Comparison of ENCODE assay signal across 13 cellular contexts in genomic region chr6:7978736-7979135, GRCh38.
DNase-seq lines count a peak whose midpoint lies in the region; ATAC-seq and TF ChIP-seq lines count a peak whose summit lies in the region.
"Had no signal": no experiment of that assay in that cellular context is flagged by ENCODE, and none has a peak within 500 bp of the region (broad histone marks: within the 10 kb centered on the region; RNA-seq: fewer than 3 reads in every experiment).

No MANE protein-coding gene starts in this region.

- no peak overlapping the region for H3K9ac ChIP-seq in mesenchymal stem cell (ENCODE audit: low read length)

- no peak overlapping the region for H2BK5ac ChIP-seq in mesenchymal stem cell (ENCODE audit: low read depth, low read length, poor library complexity, severe bottlenecking)

- no peak overlapping the region for H3K4ac ChIP-seq in mesenchymal stem cell (ENCODE audit: low read depth in 1 of 2, low read length in 2 of 2)

- H3K27me3 Mint-ChIP-seq in effector memory CD8-positive, alpha-beta T cell: peaks cover 0 to 31% of the 10 kb centered on the region in 2 donors

- no peaks in the 10 kb centered on the region for H3K36me3 Mint-ChIP-seq in effector memory CD8-positive, alpha-beta T cell (ENCODE audit: insufficient read depth)

- TF ChIP-seq POLR2A in GM18505 (IDR thresholded peaks at IDR 0.05; ENCODE audit: borderline replicate concordance, extremely low read depth, insufficient read depth, insufficient read length): no peak

- H2AFZ ChIP-seq in mesenchymal stem cell (ENCODE audit: low read depth, low read length): no peak overlapping the region

- H3K18ac ChIP-seq in mesenchymal stem cell (ENCODE audit: low read depth in 1 of 2, low read length in 2 of 2): no peak overlapping the region

- H3K9me3 ChIP-seq in mesenchymal stem cell (ENCODE audit: control insufficient read depth, low read length) (no peaks in the 10 kb centered on the region), heart right ventricle (no peaks in the 10 kb centered on the region)
- H3K9me3 ChIP-seq: ovary, SJCRH30, upper lobe of left lung had no signal

- H2BK12ac ChIP-seq in mesenchymal stem cell (ENCODE audit: low read length in 2 of 2): no peak overlapping the region

- H3K9me3 Mint-ChIP-seq in effector memory CD8-positive, alpha-beta T cell: no peaks in the 10 kb centered on the region

- H3K36me3 ChIP-seq in mesenchymal stem cell (ENCODE audit: control insufficient read depth in 1 of 2, insufficient read depth in 2 of 2, low read depth in 1 of 2, low read length in 2 of 2): no peaks in the 10 kb centered on the region
- no peaks in the 10 kb centered on the region for H3K36me3 ChIP-seq in brain microvascular endothelial cell (replicated peaks)
- no peaks in the 10 kb centered on the region for H3K36me3 ChIP-seq in heart right ventricle
- H3K36me3 ChIP-seq: ovary, SJCRH30, upper lobe of left lung had no signal

- DNase-seq in M059J (ENCODE audit: low read depth) (peak; percentile 90), foreskin melanocyte (peak; percentile 88), mesenchymal stem cell (no peak), brain microvascular endothelial cell (no peak), heart right ventricle (no peak)
- no peak for DNase-seq in effector memory CD8-positive, alpha-beta T cell
- DNase-seq: ovary, upper lobe of left lung had no signal

- no peak overlapping the region for H2BK120ac ChIP-seq in mesenchymal stem cell (ENCODE audit: low read depth, low read length)

- H2AK5ac ChIP-seq in mesenchymal stem cell (ENCODE audit: low read length, severe bottlenecking): no peak overlapping the region

- no peak overlapping the region for H3K4me2 ChIP-seq in mesenchymal stem cell (ENCODE audit: low read length, poor library complexity, severe bottlenecking)

- 64% methylated on average over 1 of the region's 3 CpGs for WGBS in mesenchymal stem cell
- WGBS in heart right ventricle, 2 donors: 72 to 84% methylated on average over 3 of the region's 3 CpGs

- peak; percentile 55 for ATAC-seq in GM18505 (IDR thresholded peaks at IDR 0.05; ENCODE audit: unreplicated experiment)
- ATAC-seq in HG02588 (IDR thresholded peaks at IDR 0.05; ENCODE audit: unreplicated experiment): peak; percentile 71
- ATAC-seq in effector memory CD8-positive, alpha-beta T cell (replicated peaks): no peak
- no peak for ATAC-seq in heart right ventricle
- ATAC-seq: esophagus mucosa had no signal

- H3K27ac Mint-ChIP-seq in effector memory CD8-positive, alpha-beta T cell: no peak overlapping the region
- H3K27ac Mint-ChIP-seq: brain had no signal

- no peak overlapping the region for H3K23ac ChIP-seq in mesenchymal stem cell (ENCODE audit: low read length in 2 of 2)

- intact Hi-C loops in heart right ventricle (cut with DNase I): loop anchor here in 1 of 10 donors (10.0 kb wide), 1 partner anchor 64 kb away; the partner anchor contains the start of gene TXNDC5

- H2BK15ac ChIP-seq in mesenchymal stem cell (ENCODE audit: low read depth, poor library complexity, severe bottlenecking): no peak overlapping the region

- H4K8ac ChIP-seq in mesenchymal stem cell (ENCODE audit: low read length): no peak overlapping the region

- in situ Hi-C loops in brain microvascular endothelial cell (cut with HindIII; ENCODE audit: low pct_ligation_motif_present, low sequenced_read_pairs): no loop called here

- no peak overlapping the region for H4K91ac ChIP-seq in mesenchymal stem cell (ENCODE audit: low read length)

- no peak for TF ChIP-seq CTCF in brain microvascular endothelial cell (IDR thresholded peaks at IDR 0.05; ENCODE audit: low read depth, low read length, missing control alignments)
- no peak for TF ChIP-seq CTCF in heart right ventricle (IDR thresholded peaks at IDR 0.05)

- H3K4me3 ChIP-seq in mesenchymal stem cell (ENCODE audit: insufficient read depth in 1 of 2, low read depth in 1 of 2, low read length in 2 of 2) (no peak overlapping the region), brain microvascular endothelial cell (ENCODE audit: low read depth, low read length) (no peak overlapping the region), heart right ventricle (no peak overlapping the region)
- H3K4me3 ChIP-seq: ovary, SJCRH30, upper lobe of left lung had no signal

- H3K4me3 Mint-ChIP-seq in effector memory CD8-positive, alpha-beta T cell: no peak overlapping the region
- H3K4me3 Mint-ChIP-seq: brain had no signal

- H3K27me3 ChIP-seq in mesenchymal stem cell (ENCODE audit: control insufficient read depth in 1 of 2, insufficient read depth in 1 of 2, low read length in 2 of 2) (no peaks in the 10 kb centered on the region), brain microvascular endothelial cell (replicated peaks) (no peaks in the 10 kb centered on the region), heart right ventricle (no peaks in the 10 kb centered on the region)
- H3K27me3 ChIP-seq: ovary, SJCRH30, upper lobe of left lung had no signal

- H3K4me1 ChIP-seq in mesenchymal stem cell (ENCODE audit: control insufficient read depth, insufficient read depth, low read depth, low read length) (peaks cover 7% of the 10 kb centered on the region), heart right ventricle (peaks cover 4 to 26% (median 19%) of the 10 kb centered on the region in 9 donors)
- H3K4me1 ChIP-seq: SJCRH30 had no signal

- H3K27ac ChIP-seq in mesenchymal stem cell (ENCODE audit: low read length, poor library complexity, severe bottlenecking) (no peak overlapping the region), brain microvascular endothelial cell (no peak overlapping the region), heart right ventricle (no peak overlapping the region)
- H3K27ac ChIP-seq: ovary, SJCRH30, upper lobe of left lung had no signal

- no peak overlapping the region for H3K14ac ChIP-seq in mesenchymal stem cell (ENCODE audit: low read length in 2 of 2)

- no peaks in the 10 kb centered on the region for H3K79me1 ChIP-seq in mesenchymal stem cell (replicated peaks; ENCODE audit: low read length, poor library complexity, severe bottlenecking)

- H3K4me1 Mint-ChIP-seq in effector memory CD8-positive, alpha-beta T cell (ENCODE audit: low read depth in 2 of 2): no peaks in the 10 kb centered on the region

Comparison
In these comparisons a context has a peak if more than half of its experiments do, and no peak if none do; other contexts are left out.
1. ATAC-seq: peak in GM18505 (single experiment) and HG02588 (single experiment); none in effector memory CD8-positive, alpha-beta T cell (single experiment) and heart right ventricle (0 of 8).
2. DNase-seq: peak in M059J (single experiment) and foreskin melanocyte (single experiment); none in mesenchymal stem cell (single experiment), brain microvascular endothelial cell (single experiment), effector memory CD8-positive, alpha-beta T cell (0 of 3) and heart right ventricle (0 of 2).